Comparison of ENCODE assay signal across 17 cellular contexts in the genomic region with DNA sequence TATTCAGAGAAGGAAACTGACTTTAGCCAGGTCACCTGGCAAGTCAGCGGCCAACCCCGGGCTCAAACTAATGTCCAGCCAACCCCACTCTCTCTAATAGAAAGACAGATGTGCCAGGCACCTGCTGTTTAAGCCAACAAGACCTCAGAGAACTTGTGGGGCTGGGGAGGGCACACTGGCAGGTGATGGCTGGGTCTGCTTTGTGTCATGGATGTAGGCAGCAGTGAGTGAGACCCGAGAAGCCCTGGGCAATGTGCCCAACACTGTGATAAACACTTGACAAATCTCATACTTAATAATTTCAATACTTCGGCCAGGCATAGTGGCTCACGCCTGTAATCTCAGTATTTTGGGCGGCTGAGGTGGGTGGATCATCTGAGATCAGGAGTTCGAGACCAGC. TPM values are rescaled to one million over a fixed set of nuclear protein-coding genes. Genes with fewer than 3 reads are reported as not detected.
DNase-seq lines count a peak whose midpoint lies in the region; TF ChIP-seq lines count a peak whose summit lies in the region.
"Had no signal": no experiment of that assay in that cellular context is flagged by ENCODE, and none has a peak within 500 bp of the region (broad histone marks: within the 10 kb centered on the region; RNA-seq: fewer than 3 reads in every experiment).

No MANE protein-coding gene starts in this region.

- TF ChIP-seq CTCF in GM10266 (IDR thresholded peaks at IDR 0.05; ENCODE audit: control insufficient read depth, insufficient read depth, low read depth, missing control alignments) (no peak), esophagus squamous epithelium (IDR thresholded peaks at IDR 0.05) (no peak)

- no peak overlapping the region for H3K27ac ChIP-seq in esophagus squamous epithelium
- H3K27ac ChIP-seq: C4-2B, GM23248, HL-60, RWPE1 had no signal

- H3K27me3 ChIP-seq in esophagus squamous epithelium, result no peaks in the 10 kb centered on the region

- H3K36me3 ChIP-seq in esophagus squamous epithelium, result no peaks in the 10 kb centered on the region

- no peaks in the 10 kb centered on the region for H3K4me1 ChIP-seq in esophagus squamous epithelium

- H3K9me3 ChIP-seq in esophagus squamous epithelium, result no peaks in the 10 kb centered on the region

- TF ChIP-seq POLR2A in esophagus squamous epithelium (IDR thresholded peaks at IDR 0.05), result no peak

- intact Hi-C loops in esophagus squamous epithelium (cut with DNase I), result no loop called here

- H3K4me3 ChIP-seq in esophagus squamous epithelium, result no peak overlapping the region
- H3K4me3 ChIP-seq: GM23248 had no signal

- DNase-seq in COLO668 (lab: John Stamatoyannopoulos, UW; ENCODE audit: unreplicated experiment) (peak; percentile 29), NCI-H1092 (lab: John Stamatoyannopoulos, UW) (peak; percentile 63), NCI-H2196 (lab: John Stamatoyannopoulos, UW; ENCODE audit: unreplicated experiment) (peak; percentile 63), SHP77 treated with DMSO at 0.1 percent for 48 hours (lab: John Stamatoyannopoulos, UW) (peak; percentile 60), NAMALWA (ENCODE audit: low spot score) (no peak), GM10266 (ENCODE audit: extremely low spot score) (no peak), esophagus squamous epithelium (lab: John Stamatoyannopoulos, UW) (no peak), cortex of kidney (lab: John Stamatoyannopoulos, UW) (no peak)
- DNase-seq: GM23248, HCEC 1CT, Kasumi-1, NCI-H187, NCI-H524 treated with DMSO at 0.1 percent for 48 hours, PC-3 had no signal

- WGBS in esophagus squamous epithelium, 2 donors, result 85 to 100% methylated on average over 2 to 7 of the region's 7 CpGs

RNA-seq across cellular contexts. Expression of gene CD99L2, which starts 9.0 kb away (rescaled TPM):
- total RNA-seq in esophagus squamous epithelium, result 10 to 100 TPM in 2 of 4 donors, 1 to 10 TPM in 2; 3.8 to 21.9 (median 7.7) TPM

Comparison
In these comparisons a context has a peak if more than half of its experiments do, and no peak if none do; other contexts are left out.
1. DNase-seq: peak in COLO668 (single experiment), NCI-H1092 (single experiment), NCI-H2196 (single experiment) and SHP77 treated with DMSO at 0.1 percent for 48 hours (single experiment); none in NAMALWA (single experiment), GM10266 (single experiment), esophagus squamous epithelium (single experiment) and cortex of kidney (single experiment).